Comparison of ENCODE assay signal across 33 cellular contexts in the genomic region with DNA sequence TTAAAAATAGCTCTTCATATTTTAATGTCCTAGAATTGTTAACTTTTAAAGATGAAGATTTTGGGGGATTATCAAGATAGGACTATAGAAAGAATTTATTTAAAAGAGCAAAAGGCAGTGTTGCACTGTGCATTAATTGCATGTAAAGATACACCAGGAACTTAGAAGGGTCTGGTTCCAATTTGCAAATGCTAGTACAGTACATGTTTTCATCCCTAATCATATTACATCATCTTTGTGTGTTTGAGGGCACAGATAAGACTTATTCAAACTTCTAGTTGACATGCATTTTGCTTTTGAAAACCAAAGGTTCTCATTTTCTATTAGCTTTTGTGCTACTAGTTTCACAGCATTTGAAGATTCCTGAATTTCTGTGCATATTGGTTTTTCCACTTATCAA.
"Had no signal": no experiment of that assay in that cellular context is flagged by ENCODE, and none has a peak within 500 bp of the region (broad histone marks: within the 10 kb centered on the region; RNA-seq: fewer than 3 reads in every experiment).

No MANE protein-coding gene starts in this region.

- H3K36me3 Mint-ChIP-seq: activated CD4-positive, alpha-beta memory T cell treated with anti-CD3 and anti-CD28 coated beads for 36 hours; activated CD8-positive, alpha-beta memory T cell treated with anti-CD3 and anti-CD28 coated beads, Interleukin-2, amount 10 ng/mL, durations not matched to agents 7 days and 5 days; activated naive CD8-positive, alpha-beta T cell treated with anti-CD3 and anti-CD28 coated beads for 36 hours; T-cell had no signal

- DNase-seq: activated B cell treated with CpG ODN at 0.5 μM for 24 hours; activated CD4-positive, alpha-beta memory T cell treated with anti-CD3 and anti-CD28 coated beads for 36 hours; activated CD4-positive, alpha-beta T cell treated with anti-CD3 and anti-CD28 coated beads for 4 hours; activated CD4-positive, alpha-beta T cell treated with anti-CD3 and anti-CD28 coated beads, Interleukin-2, amount 50 U/mL, for 1 hour; activated CD4-positive, CD25-positive, alpha-beta regulatory T cell treated with anti-CD3 and anti-CD28 coated beads, Interleukin-2, amount 50 U/mL, for 72 hours; activated CD8-positive, alpha-beta memory T cell treated with anti-CD3 and anti-CD28 coated beads for 24 hours; activated CD8-positive, alpha-beta memory T cell treated with anti-CD3 and anti-CD28 coated beads, Interleukin-2, amount 10 ng/mL, durations not matched to agents 7 days and 5 days; activated CD8-positive, alpha-beta memory T cell treated with anti-CD3 and anti-CD28 coated beads, Interleukin-2, amount 50 U/mL, for 48 hours; activated effector memory CD4-positive, alpha-beta T cell treated with anti-CD3 and anti-CD28 coated beads, Interleukin-2, amount 50 U/mL, for 16 hours; activated naive CD4-positive, alpha-beta T cell; activated naive CD4-positive, alpha-beta T cell treated with anti-CD3 and anti-CD28 coated beads, Interleukin-2, amount 50 U/mL, for 16 hours; activated naive CD8-positive, alpha-beta T cell treated with anti-CD3 and anti-CD28 coated beads for 36 hours; activated T-cell treated with anti-CD3 and anti-CD28 coated beads, Interleukin-2, amount 50 U/mL, for 48 hours; body of pancreas; Kasumi-1; MG63; NCI-H1048; NCI-H1105 treated with DMSO at 0.1 percent for 48 hours; NCI-H1436; NCI-H1694; NCI-H1930; NCI-H2081 treated with DMSO at 0.1 percent for 48 hours; NCI-H2171; NCI-H510A; NCI-H526; NCI-H748 treated with DMSO at 0.1 percent for 48 hours; PC-9; Right ventricle myocardium superior; T-cell; T-helper 17 cell; T-helper 9 cell had no signal

- H2AFZ ChIP-seq: PC-9 had no signal

- ATAC-seq: activated CD8-positive, alpha-beta memory T cell treated with anti-CD3 and anti-CD28 coated beads, Interleukin-2, amount 10 ng/mL, durations not matched to agents 7 days and 5 days; body of pancreas; T-cell; T-helper 17 cell had no signal

- H3K4me1 ChIP-seq: body of pancreas, breast epithelium had no signal

- H3K9me3 ChIP-seq: body of pancreas, breast epithelium, MG63 had no signal

- H3K4me3 ChIP-seq: body of pancreas, breast epithelium, MG63, PC-9 had no signal

- H3K27me3 Mint-ChIP-seq: activated CD4-positive, alpha-beta memory T cell treated with anti-CD3 and anti-CD28 coated beads for 36 hours; activated CD8-positive, alpha-beta memory T cell treated with anti-CD3 and anti-CD28 coated beads, Interleukin-2, amount 10 ng/mL, durations not matched to agents 7 days and 5 days; activated naive CD8-positive, alpha-beta T cell treated with anti-CD3 and anti-CD28 coated beads for 36 hours; T-helper 17 cell had no signal

- H3K4me3 Mint-ChIP-seq: activated B cell treated with CpG ODN at 0.5 μM for 24 hours; activated CD4-positive, alpha-beta memory T cell treated with anti-CD3 and anti-CD28 coated beads for 36 hours; activated CD8-positive, alpha-beta memory T cell treated with anti-CD3 and anti-CD28 coated beads, Interleukin-2, amount 10 ng/mL, durations not matched to agents 7 days and 5 days; activated naive CD8-positive, alpha-beta T cell treated with anti-CD3 and anti-CD28 coated beads for 36 hours; T-cell; T-helper 17 cell had no signal

- H3K4me1 Mint-ChIP-seq: activated B cell treated with CpG ODN at 0.5 μM for 24 hours; activated CD8-positive, alpha-beta memory T cell treated with anti-CD3 and anti-CD28 coated beads, Interleukin-2, amount 10 ng/mL, durations not matched to agents 7 days and 5 days; activated naive CD8-positive, alpha-beta T cell treated with anti-CD3 and anti-CD28 coated beads for 36 hours; T-cell; T-helper 17 cell had no signal

- H3K27ac Mint-ChIP-seq: activated B cell treated with CpG ODN at 0.5 μM for 24 hours; activated CD4-positive, alpha-beta memory T cell treated with anti-CD3 and anti-CD28 coated beads for 36 hours; activated CD8-positive, alpha-beta memory T cell treated with anti-CD3 and anti-CD28 coated beads, Interleukin-2, amount 10 ng/mL, durations not matched to agents 7 days and 5 days; activated naive CD8-positive, alpha-beta T cell treated with anti-CD3 and anti-CD28 coated beads for 36 hours; T-cell; T-helper 17 cell had no signal

- H3K36me3 ChIP-seq: breast epithelium, MG63 had no signal

- H3K27me3 ChIP-seq: body of pancreas, breast epithelium, MG63 had no signal

- H3K27ac ChIP-seq: body of pancreas, breast epithelium, PC-9, VCaP had no signal

- H3K4me2 ChIP-seq: PC-9 had no signal
